16 cellular contexts compared by ENCODE assay signal in genomic region chr7:18133921-18134320, GRCh38.
A peak's percentile ranks its signal among the peaks of the same experiment; 100 is the strongest.
DNase-seq lines count a peak whose midpoint lies in the region; ATAC-seq lines count a peak whose summit lies in the region.
"Had no signal": no experiment of that assay in that cellular context is flagged by ENCODE, and none has a peak within 500 bp of the region (broad histone marks: within the 10 kb centered on the region; RNA-seq: fewer than 3 reads in every experiment).

No MANE protein-coding gene starts in this region.

- DNase-seq in DMS79 treated with DMSO at 0.1 percent for 48 hours (lab: John Stamatoyannopoulos, UW), result peak; percentile 12
- no peak for DNase-seq in DMS79 (lab: John Stamatoyannopoulos, UW)
- DNase-seq in NCI-H2227 treated with DMSO at 0.1 percent for 48 hours (lab: John Stamatoyannopoulos, UW), result peak; percentile 43
- DNase-seq: Caco-2; CD4-positive, CD25-positive, alpha-beta regulatory T cell; CD8-positive, alpha-beta T cell; DMS153; GF-D8; HFFc6 had no signal

- peak overlapping the region; percentile 77 for H3K4me3 ChIP-seq in endocrine pancreas (ENCODE audit: control insufficient read depth, insufficient read depth, low read length)
- H3K4me3 ChIP-seq: BLaER1, GM23338, HAP-1 had no signal

- ATAC-seq in GM18907 (IDR thresholded peaks at IDR 0.05; ENCODE audit: unreplicated experiment) (no peak), GM21360 (IDR thresholded peaks at IDR 0.05; ENCODE audit: unreplicated experiment) (no peak), HG03342 (IDR thresholded peaks at IDR 0.05; ENCODE audit: unreplicated experiment) (no peak)
- ATAC-seq: CD8-positive, alpha-beta T cell; GM23338 had no signal

- H3K9me3 ChIP-seq in endocrine pancreas (ENCODE audit: control insufficient read depth, low read length), result no peaks in the 10 kb centered on the region
- H3K9me3 ChIP-seq: BLaER1, Caco-2, HAP-1 had no signal

- no peaks in the 10 kb centered on the region for H3K36me3 ChIP-seq in endocrine pancreas (ENCODE audit: control insufficient read depth, insufficient read depth, low read length)
- H3K36me3 ChIP-seq: BLaER1, HAP-1 had no signal

- H3K9ac ChIP-seq in endocrine pancreas (ENCODE audit: control insufficient read depth, insufficient read depth, low read length), result no peak overlapping the region
- H3K9ac ChIP-seq: BLaER1 had no signal

- H3K4me1 ChIP-seq in endocrine pancreas (ENCODE audit: control insufficient read depth, insufficient read depth, low read length), result peaks cover 4% of the 10 kb centered on the region
- H3K4me1 ChIP-seq: BLaER1, Caco-2 had no signal

- no peaks in the 10 kb centered on the region for H3K27me3 ChIP-seq in endocrine pancreas (ENCODE audit: control insufficient read depth, insufficient read depth, low read length)
- H3K27me3 ChIP-seq: BLaER1 had no signal
